ENCODE assay signal across 27 cellular contexts in genomic region chr2:51413726-51414125, GRCh38.
"Had no signal": no experiment of that assay in that cellular context is flagged by ENCODE, and none has a peak within 500 bp of the region (broad histone marks: within the 10 kb centered on the region; RNA-seq: fewer than 3 reads in every experiment).

No MANE protein-coding gene starts in this region.

- H2AFZ ChIP-seq: hepatocyte had no signal

- H3K27ac ChIP-seq: colonic mucosa, epithelial cell of prostate, gastrocnemius medialis, heart left ventricle, hepatocyte, left lung, ovary, psoas muscle, sigmoid colon, testis, tibial artery had no signal

- H3K9me3 ChIP-seq: colonic mucosa, gastrocnemius medialis, left lung, ovary, psoas muscle, sigmoid colon, testis, tibial artery had no signal

- H3K4me2 ChIP-seq: hepatocyte had no signal

- H3K36me3 ChIP-seq: colonic mucosa, gastrocnemius medialis, heart left ventricle, left lung, ovary, sigmoid colon, tibial artery had no signal

- H3K4me1 ChIP-seq: colonic mucosa, gastrocnemius medialis, heart left ventricle, left lung, psoas muscle, sigmoid colon, testis, tibial artery had no signal

- H3K4me3 ChIP-seq: colonic mucosa, gastrocnemius medialis, heart left ventricle, hepatocyte, left lung, ovary, psoas muscle, sigmoid colon, testis, tibial artery had no signal

- DNase-seq: colonic mucosa; effector CD8-positive, alpha-beta T cell; endodermal cell; foreskin fibroblast; gastrocnemius medialis; heart left ventricle; left cardiac atrium; left lung; mesendoderm; naive thymus-derived CD8-positive, alpha-beta T cell; nephron progenitor cell; occipital lobe; ovary; posterior cingulate gyrus; psoas muscle; right cardiac atrium; sigmoid colon; stimulated activated CD4-positive, alpha-beta T cell treated with anti-CD3 and anti-CD28 coated beads, Interleukin-2, amount 100 ng/mL, for 24 hours; stimulated activated CD4-positive, alpha-beta T cell treated with anti-CD3 and anti-CD28 coated beads, Interleukin-4, amount 100 ng/mL, for 4 hours; stimulated activated naive CD8-positive, alpha-beta T cell treated with anti-CD3 and anti-CD28 coated beads, Interleukin-15, Interleukin-2, amounts not matched to agents 100 U/mL and 50 U/mL, for 24 hours; substantia nigra; testis; tibial artery had no signal

- ATAC-seq: esophagus mucosa; gastrocnemius medialis; heart left ventricle; left cardiac atrium; left lung; naive thymus-derived CD8-positive, alpha-beta T cell; psoas muscle; right cardiac atrium; stimulated activated memory B cell treated with anti-CD40 and anti-IgM and Interleukin-4, amounts not matched to agents 10 μg/mL and 1 μg/mL and 100 μg/mL, for 72 hours; stimulated activated naive CD8-positive, alpha-beta T cell treated with anti-CD3 and anti-CD28 coated beads, Interleukin-15, Interleukin-2, amounts not matched to agents 100 U/mL and 50 U/mL, for 24 hours had no signal

- H3K27me3 ChIP-seq: colonic mucosa, gastrocnemius medialis, heart left ventricle, hepatocyte, left lung, ovary, sigmoid colon, testis, tibial artery had no signal
